In the genomic region with DNA sequence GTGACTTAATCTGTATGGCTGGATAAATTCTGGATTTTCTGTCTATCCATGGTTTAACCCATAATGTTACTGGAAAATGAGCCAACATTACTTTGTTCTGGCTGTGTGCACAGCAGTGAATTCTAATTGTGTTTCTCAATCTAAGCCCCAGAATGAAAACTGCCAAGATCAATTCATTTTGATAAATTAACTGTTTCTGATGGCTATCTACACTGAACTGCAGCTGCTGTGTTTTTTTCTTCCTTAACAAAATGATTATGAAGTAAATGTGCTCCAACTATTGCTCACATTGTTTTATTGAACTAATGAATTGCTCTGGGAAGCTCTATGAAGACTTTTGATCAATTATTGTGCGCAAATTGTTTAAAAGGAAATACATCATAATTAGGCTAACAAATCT, we compare ENCODE assay signal across 26 cellular contexts. TPM values are rescaled to one million over a fixed set of nuclear protein-coding genes. Genes with fewer than 3 reads are reported as not detected.
"Had no signal": no experiment of that assay in that cellular context is flagged by ENCODE, and none has a peak within 500 bp of the region (broad histone marks: within the 10 kb centered on the region; RNA-seq: fewer than 3 reads in every experiment).

No MANE protein-coding gene starts in this region.

- H3K4me1 Mint-ChIP-seq: activated B cell treated with CpG ODN at 0.5 μM for 24 hours, memory B cell had no signal

- H3K36me3 Mint-ChIP-seq: memory B cell had no signal

- H3K27me3 Mint-ChIP-seq: effector memory CD8-positive, alpha-beta T cell; progenitor cell of endocrine pancreas had no signal

- H3K27ac Mint-ChIP-seq: activated B cell treated with CpG ODN at 0.5 μM for 24 hours; activated naive CD4-positive, alpha-beta T cell treated with anti-CD3 and anti-CD28 coated beads for 36 hours; effector memory CD8-positive, alpha-beta T cell; memory B cell; progenitor cell of endocrine pancreas; T-helper 1 cell treated with Interleukin-12 subunit alpha and Interleukin-12 subunit beta and Interleukin-4 antibody, amounts not matched to agents 30 μg/mL and 1 μg/mL, for 36 hours had no signal

- H3K36me3 ChIP-seq: esophagus squamous epithelium, gastrocnemius medialis, right atrium auricular region, uterus had no signal

- H3K27ac ChIP-seq: body of pancreas, right atrium auricular region, testis had no signal

- H3K4me3 ChIP-seq: body of pancreas, esophagus squamous epithelium, gastrocnemius medialis, right atrium auricular region, testis, uterus had no signal

- H3K9me3 ChIP-seq: body of pancreas, esophagus squamous epithelium, gastrocnemius medialis, right atrium auricular region, testis, uterus had no signal

- H3K9me3 Mint-ChIP-seq: activated B cell treated with CpG ODN at 0.5 μM for 24 hours; activated naive CD4-positive, alpha-beta T cell treated with anti-CD3 and anti-CD28 coated beads for 36 hours; activated T-cell treated with anti-CD3 and anti-CD28 coated beads, Interleukin-2, amount 50 U/mL, for 4 hours; effector memory CD8-positive, alpha-beta T cell; memory B cell; T-helper 1 cell treated with Interleukin-12 subunit alpha and Interleukin-12 subunit beta and Interleukin-4 antibody, amounts not matched to agents 30 μg/mL and 1 μg/mL, for 36 hours had no signal

- H3K4me1 ChIP-seq: esophagus squamous epithelium, gastrocnemius medialis, right atrium auricular region, testis, uterus had no signal

- H3K4me3 Mint-ChIP-seq: activated B cell treated with CpG ODN at 0.5 μM for 24 hours; activated naive CD4-positive, alpha-beta T cell treated with anti-CD3 and anti-CD28 coated beads for 36 hours; activated T-cell treated with anti-CD3 and anti-CD28 coated beads, Interleukin-2, amount 50 U/mL, for 4 hours; effector memory CD8-positive, alpha-beta T cell; memory B cell; T-helper 1 cell treated with Interleukin-12 subunit alpha and Interleukin-12 subunit beta and Interleukin-4 antibody, amounts not matched to agents 30 μg/mL and 1 μg/mL, for 36 hours had no signal

- DNase-seq: activated B cell treated with CpG ODN at 0.5 μM for 24 hours; activated CD4-positive, alpha-beta T cell treated with anti-CD3 and anti-CD28 coated beads for 4 hours; activated CD4-positive, alpha-beta T cell treated with anti-CD3 and anti-CD28 coated beads, Interleukin-2, amount 50 U/mL, for 48 hours; activated CD8-positive, alpha-beta memory T cell treated with anti-CD3 and anti-CD28 coated beads, Interleukin-2, amount 50 U/mL, for 48 hours; activated naive CD4-positive, alpha-beta T cell treated with anti-CD3 and anti-CD28 coated beads for 36 hours; activated T-cell treated with anti-CD3 and anti-CD28 coated beads, Interleukin-2, amount 50 U/mL, for 4 hours; central memory CD4-positive, alpha-beta T cell; effector memory CD8-positive, alpha-beta T cell; esophagus squamous epithelium; gastrocnemius medialis; islet precursor cell; left colon; stimulated activated CD4-positive, alpha-beta T cell treated with anti-CD3 and anti-CD28 coated beads, Interleukin-12 subunit alpha, Interleukin-12 subunit beta, amount 100 ng/mL, for 4 hours; stimulated activated CD4-positive, alpha-beta T cell treated with anti-CD3 and anti-CD28 coated beads, Interleukin-4, amount 100 ng/mL, for 4 hours; stimulated activated naive CD8-positive, alpha-beta T cell treated with anti-CD3 and anti-CD28 coated beads, Interleukin-15, Interleukin-2, amounts not matched to agents 100 U/mL and 50 U/mL, for 24 hours; testis; trophoblast cell; uterus had no signal

- H3K27me3 ChIP-seq: body of pancreas, esophagus squamous epithelium, gastrocnemius medialis, right atrium auricular region, testis, uterus had no signal

- ATAC-seq: activated T-cell treated with anti-CD3 and anti-CD28 coated beads, Interleukin-2, amount 50 U/mL, for 4 hours; effector memory CD8-positive, alpha-beta T cell; left colon; stimulated activated naive CD8-positive, alpha-beta T cell treated with anti-CD3 and anti-CD28 coated beads, Interleukin-15, Interleukin-2, amounts not matched to agents 100 U/mL and 50 U/mL, for 24 hours had no signal

RNA-seq across cellular contexts. Expression of gene CPB1, which starts 35.7 kb away (rescaled TPM):
- total RNA-seq: activated B cell treated with CpG ODN at 0.5 μM for 24 hours; activated CD8-positive, alpha-beta memory T cell treated with anti-CD3 and anti-CD28 coated beads for 36 hours; activated naive CD4-positive, alpha-beta T cell treated with anti-CD3 and anti-CD28 coated beads for 36 hours; dermis microvascular lymphatic vessel endothelial cell; esophagus squamous epithelium; mononuclear cell; progenitor cell of endocrine pancreas; uterus had no signal
